Comparison of ENCODE assay signal across 8 cellular contexts in genomic region chr1:164786980-164787833, GRCh38.
DNase-seq lines count a peak whose midpoint lies in the region; ATAC-seq lines count a peak whose summit lies in the region.

No MANE protein-coding gene starts in this region.

- peak overlapping the region; percentile 23 for H3K27ac ChIP-seq in layer of hippocampus (ENCODE audit: low read depth, low read length)

- peak; percentile 97 for ATAC-seq in GM19023 (IDR thresholded peaks at IDR 0.05; ENCODE audit: unreplicated experiment)
- peak; percentile 97 for ATAC-seq in HG03159 (IDR thresholded peaks at IDR 0.05; ENCODE audit: unreplicated experiment)

- DNase-seq in AML-193 (lab: John Stamatoyannopoulos, UW) = peak; percentile 9 to 55
- DNase-seq in NCI-H2196 treated with DMSO at 0.1 percent for 48 hours (lab: John Stamatoyannopoulos, UW; ENCODE audit: unreplicated experiment) = peak; percentile 80
- DNase-seq in activated CD4-positive, CD25-positive, alpha-beta regulatory T cell treated with anti-CD3 and anti-CD28 coated beads, Interleukin-2, amount 50 U/mL, for 16 hours (ENCODE audit: low read depth, low spot score) = peak; percentile 9
- peak; percentile 85 for DNase-seq in cerebellum (ENCODE audit: low spot score)
- peak; percentile 9 for DNase-seq in stimulated activated CD4-positive, alpha-beta T cell treated with anti-CD3 and anti-CD28 coated beads, Interleukin-2, amount 100 ng/mL, for 4 hours (ENCODE audit: low read depth)

- no peaks in the 10 kb centered on the region for H3K27me3 ChIP-seq in layer of hippocampus (ENCODE audit: control insufficient read depth, insufficient read depth, low read length)

Comparison
In these comparisons a context has a peak if more than half of its experiments do, and no peak if none do; other contexts are left out.
1. Peak in every context shown above with its lines: DNase-seq, ATAC-seq and H3K27ac ChIP-seq.
2. DNase-seq: peak in every context shown above with its lines; median percentile 85 in cerebellum; 80 in NCI-H2196 treated with DMSO at 0.1 percent for 48 hours; 32 in AML-193; 9 in activated CD4-positive, CD25-positive, alpha-beta regulatory T cell treated with anti-CD3 and anti-CD28 coated beads, Interleukin-2, amount 50 U/mL, for 16 hours; 9 in stimulated activated CD4-positive, alpha-beta T cell treated with anti-CD3 and anti-CD28 coated beads, Interleukin-2, amount 100 ng/mL, for 4 hours.